13 cellular contexts compared by ENCODE assay signal in genomic region chr12:132185698-132186097, GRCh38. TPM values are rescaled to one million over a fixed set of nuclear protein-coding genes. Genes with fewer than 3 reads are reported as not detected.
DNase-seq lines count a peak whose midpoint lies in the region; ATAC-seq and TF ChIP-seq lines count a peak whose summit lies in the region.
"Had no signal": no experiment of that assay in that cellular context is flagged by ENCODE, and none has a peak within 500 bp of the region (broad histone marks: within the 10 kb centered on the region; RNA-seq: fewer than 3 reads in every experiment).

No MANE protein-coding gene starts in this region.

- H3K9ac ChIP-seq in BLaER1: peak overlapping the region; percentile 54
- H3K9ac ChIP-seq in endodermal cell (ENCODE audit: extremely low read depth, low read length, poor library complexity, severe bottlenecking): no peak overlapping the region

- H3K4me1 ChIP-seq in BLaER1: peaks cover 88% of the 10 kb centered on the region
- peaks cover 33% of the 10 kb centered on the region for H3K4me1 ChIP-seq in CD8-positive, alpha-beta memory T cell (ENCODE audit: insufficient read depth, low read length)
- H3K4me1 ChIP-seq in endodermal cell (ENCODE audit: control insufficient read depth, insufficient read depth, low read length): no peaks in the 10 kb centered on the region
- H3K4me1 ChIP-seq: BE2C had no signal

- H3K4me3 ChIP-seq in BLaER1: peak overlapping the region; percentile 71
- H3K4me3 ChIP-seq in CD8-positive, alpha-beta memory T cell (ENCODE audit: low read length): peak overlapping the region; percentile 61
- no peak overlapping the region for H3K4me3 ChIP-seq in endodermal cell (ENCODE audit: low read length)
- H3K4me3 ChIP-seq: ovary had no signal

- CTCF ChIA-PET in CD8-positive, alpha-beta memory T cell (lab: Charles Lee): interaction anchor here (1.3 to 2.6 kb wide), 4 partner anchors 18 to 34 kb away, joined by 3 to 6 read pairs (median 4); no protein-coding TSS in a partner anchor

- peak in 3 of 5 donors; percentile 59 to 86 (median 74) for DNase-seq in CD8-positive, alpha-beta memory T cell
- DNase-seq in activated T-cell treated with anti-CD3 and anti-CD28 coated beads, Interleukin-2, amount 50 U/mL, for 4 hours: no peak
- DNase-seq in memory B cell (ENCODE audit: low spot score in 2 of 2): no peak
- DNase-seq in endodermal cell: no peak
- no peak for DNase-seq in HT-29 (ENCODE audit: low spot score)
- DNase-seq: BE2C, caudate nucleus, NCI-H510A, ovary had no signal

- H3K9me3 Mint-ChIP-seq in CD8-positive, alpha-beta memory T cell: peaks cover 0 to 11% (median 9%) of the 10 kb centered on the region in 5 donors
- H3K9me3 Mint-ChIP-seq in activated T-cell treated with anti-CD3 and anti-CD28 coated beads, Interleukin-2, amount 50 U/mL, for 4 hours: no peaks in the 10 kb centered on the region
- peaks cover 10% of the 10 kb centered on the region for H3K9me3 Mint-ChIP-seq in memory B cell
- H3K9me3 Mint-ChIP-seq in endodermal cell: peaks cover 3% of the 10 kb centered on the region

- H3K9me3 ChIP-seq in BLaER1 (no peaks in the 10 kb centered on the region), endodermal cell (ENCODE audit: control insufficient read depth, low read length) (no peaks in the 10 kb centered on the region)
- H3K9me3 ChIP-seq in CD8-positive, alpha-beta memory T cell (ENCODE audit: low read length): no peaks in the 10 kb centered on the region
- H3K9me3 ChIP-seq: BE2C, ovary had no signal

- WGBS in endodermal cell (ENCODE audit: insufficient coverage in 1 of 2, insufficient read length in 1 of 2), 2 experiments: 66 to 74% methylated on average over 16 of the region's 16 CpGs

- H3K27me3 Mint-ChIP-seq in CD8-positive, alpha-beta memory T cell: peaks cover 0 to 4% of the 10 kb centered on the region in 2 donors
- H3K27me3 Mint-ChIP-seq in activated T-cell treated with anti-CD3 and anti-CD28 coated beads, Interleukin-2, amount 50 U/mL, for 4 hours (ENCODE audit: low read depth): no peaks in the 10 kb centered on the region
- H3K27me3 Mint-ChIP-seq in memory B cell (peaks cover 5% of the 10 kb centered on the region), endodermal cell (ENCODE audit: insufficient read depth) (peaks cover 78% of the 10 kb centered on the region)

- H3K36me3 ChIP-seq in BLaER1 (no peaks in the 10 kb centered on the region), endodermal cell (ENCODE audit: control insufficient read depth, insufficient read depth, low read length) (no peaks in the 10 kb centered on the region)
- no peaks in the 10 kb centered on the region for H3K36me3 ChIP-seq in CD8-positive, alpha-beta memory T cell (ENCODE audit: insufficient read depth, low read length)
- H3K36me3 ChIP-seq: BE2C, gastroesophageal sphincter, ovary had no signal

- H3K36me3 Mint-ChIP-seq in CD8-positive, alpha-beta memory T cell: peaks cover 2 to 5% (median 3%) of the 10 kb centered on the region in 3 donors
- no peaks in the 10 kb centered on the region for H3K36me3 Mint-ChIP-seq in activated T-cell treated with anti-CD3 and anti-CD28 coated beads, Interleukin-2, amount 50 U/mL, for 4 hours (ENCODE audit: insufficient read depth)
- H3K36me3 Mint-ChIP-seq in memory B cell (no peaks in the 10 kb centered on the region), endodermal cell (ENCODE audit: low read depth) (no peaks in the 10 kb centered on the region)

- H3K27ac ChIP-seq in BLaER1: peak overlapping the region; percentile 54
- peak overlapping the region; percentile 47 for H3K27ac ChIP-seq in CD8-positive, alpha-beta memory T cell (ENCODE audit: low read depth, low read length)
- H3K27ac ChIP-seq in endodermal cell (ENCODE audit: low read depth, low read length): no peak overlapping the region
- H3K27ac ChIP-seq: gastroesophageal sphincter, ovary had no signal

- TF ChIP-seq CTCF in endodermal cell (conservative IDR thresholded peaks at IDR 0.05): no peak

- ATAC-seq in activated T-cell treated with anti-CD3 and anti-CD28 coated beads, Interleukin-2, amount 50 U/mL, for 4 hours: no peak
- ATAC-seq in memory B cell (ENCODE audit: low read depth) (no peak), GM19035 (IDR thresholded peaks at IDR 0.05; ENCODE audit: unreplicated experiment) (no peak)
- ATAC-seq: gastroesophageal sphincter, Panc1 had no signal

- POLR2A ChIA-PET in CD8-positive, alpha-beta memory T cell (lab: Charles Lee): interaction anchor here (0.7 to 0.8 kb wide), 2 partner anchors 23 to 34 kb away, joined by 3 to 4 read pairs; no protein-coding TSS in a partner anchor

- H3K27me3 ChIP-seq in BLaER1 (no peaks in the 10 kb centered on the region), endodermal cell (ENCODE audit: control insufficient read depth, insufficient read depth, low read length, poor library complexity, severe bottlenecking) (peaks cover 21% of the 10 kb centered on the region)
- no peaks in the 10 kb centered on the region for H3K27me3 ChIP-seq in CD8-positive, alpha-beta memory T cell (ENCODE audit: insufficient read depth, low read length, poor library complexity, severe bottlenecking)
- H3K27me3 ChIP-seq: ovary had no signal

- peaks cover 36 to 54% (median 42%) of the 10 kb centered on the region in 3 donors for H3K4me1 Mint-ChIP-seq in CD8-positive, alpha-beta memory T cell
- peaks cover 42% of the 10 kb centered on the region for H3K4me1 Mint-ChIP-seq in activated T-cell treated with anti-CD3 and anti-CD28 coated beads, Interleukin-2, amount 50 U/mL, for 4 hours (ENCODE audit: low read depth)
- H3K4me1 Mint-ChIP-seq in memory B cell: peaks cover 17% of the 10 kb centered on the region
- H3K4me1 Mint-ChIP-seq in endodermal cell: peaks cover 3% of the 10 kb centered on the region

- H3K27ac Mint-ChIP-seq in CD8-positive, alpha-beta memory T cell: peak overlapping the region; percentile 82 to 98 (median 89)
- no peak overlapping the region for H3K27ac Mint-ChIP-seq in memory B cell
- H3K27ac Mint-ChIP-seq in endodermal cell: no peak overlapping the region

- peak overlapping the region; percentile 99 for H3K4me2 ChIP-seq in BLaER1

- H3K4me3 Mint-ChIP-seq in CD8-positive, alpha-beta memory T cell: peak overlapping the region; percentile 65 to 91 (median 80)
- peak overlapping the region; percentile 80 for H3K4me3 Mint-ChIP-seq in activated T-cell treated with anti-CD3 and anti-CD28 coated beads, Interleukin-2, amount 50 U/mL, for 4 hours
- H3K4me3 Mint-ChIP-seq in memory B cell (peak overlapping the region; percentile 30), endodermal cell (no peak overlapping the region)

- peaks cover 5% of the 10 kb centered on the region; the same call in 1 of the 2 replicates for H4K20me1 ChIP-seq in BLaER1

RNA-seq across cellular contexts. Expression of gene NOC4L, which starts 41.4 kb away (rescaled TPM):
- 10 to 100 TPM; 55.7 to 56.0 TPM for total RNA-seq in CD8-positive, alpha-beta memory T cell
- polyA plus RNA-seq in CD8-positive, alpha-beta memory T cell: 25.1 TPM
- 10 to 100 TPM; 85.3 to 92.5 (median 89.0) TPM for total RNA-seq in activated T-cell treated with anti-CD3 and anti-CD28 coated beads, Interleukin-2, amount 50 U/mL, for 4 hours
- 10 to 100 TPM; 22.7 to 32.7 TPM for total RNA-seq in endodermal cell
- 25.4 TPM for polyA plus RNA-seq in endodermal cell (2013, experiment 1 of 2)
- 23.8 TPM for polyA plus RNA-seq in endodermal cell (2013, experiment 2 of 2)
- total RNA-seq in HT-29 (2014; rRNA removed; shearing (Covaris generic)): 45.8 and 47.0 TPM in 2 replicates

RNA-seq across cellular contexts. Expression of gene DDX51, which starts 41.6 kb away (rescaled TPM):
- 10 to 100 TPM; 35.2 to 36.4 TPM for total RNA-seq in CD8-positive, alpha-beta memory T cell
- polyA plus RNA-seq in CD8-positive, alpha-beta memory T cell: 14.1 TPM
- 10 to 100 TPM; 71.4 to 83.5 (median 72.8) TPM for total RNA-seq in activated T-cell treated with anti-CD3 and anti-CD28 coated beads, Interleukin-2, amount 50 U/mL, for 4 hours
- 10 to 100 TPM; 31.5 to 33.8 TPM for total RNA-seq in endodermal cell
- polyA plus RNA-seq in endodermal cell (2013, experiment 1 of 2): 16.9 TPM
- polyA plus RNA-seq in endodermal cell (2013, experiment 2 of 2): 13.9 TPM
- total RNA-seq in HT-29 (2014; rRNA removed; shearing (Covaris generic)): 21.4 and 35.3 TPM in 2 replicates

Comparison
In these comparisons a context has a peak if more than half of its experiments do, and no peak if none do; other contexts are left out.
1. DNase-seq: peak in CD8-positive, alpha-beta memory T cell (3 of 5); none in activated T-cell treated with anti-CD3 and anti-CD28 coated beads, Interleukin-2, amount 50 U/mL, for 4 hours (single experiment), memory B cell (0 of 2), endodermal cell (single experiment) and HT-29 (single experiment).
2. H3K27ac Mint-ChIP-seq: peak in CD8-positive, alpha-beta memory T cell (8 of 8); none in memory B cell (single experiment) and endodermal cell (single experiment).